1 cellular context compared by ENCODE assay signal in genomic region chr11:126008956-126009355, GRCh38.
TF ChIP-seq lines count a peak whose summit lies in the region.

No MANE protein-coding gene starts in this region.

TF ChIP-seq in GM23338, 12 proteins besides CTCF, POLR2A, EP300 and RAD21 (continued from another document):
- TF ChIP-seq ZNF462 (CRISPR knock-in tag; IDR thresholded peaks at IDR 0.05) (no peak), CREB1 (CRISPR knock-in tag; IDR thresholded peaks at IDR 0.05; ENCODE audit: low read depth) (no peak)
